In genomic region chr14:48954446-48954845, GRCh38 we compare ENCODE assay signal across 27 cellular contexts.
DNase-seq lines count a peak whose midpoint lies in the region; ATAC-seq, FAIRE-seq and TF ChIP-seq lines count a peak whose summit lies in the region.
"Had no signal": no experiment of that assay in that cellular context is flagged by ENCODE, and none has a peak within 500 bp of the region (broad histone marks: within the 10 kb centered on the region; RNA-seq: fewer than 3 reads in every experiment).

No MANE protein-coding gene starts in this region.

- no peak for TF ChIP-seq CTCF in VCaP (conservative IDR thresholded peaks at IDR 0.05)
- no peak for TF ChIP-seq CTCF in mucosa of descending colon (IDR thresholded peaks at IDR 0.05)

- peak overlapping the region; percentile 80; the same call in 1 of the 2 replicates for H3K27ac ChIP-seq in VCaP
- H3K27ac ChIP-seq in small intestine (ENCODE audit: low read depth in 1 of 2, low read length in 1 of 2), result no peak overlapping the region
- H3K27ac ChIP-seq: A549; BLaER1 treated with 17β-estradiol and CSF1 and Interleukin-3, amounts not matched to agents 10 nM and 100 nM had no signal

- H3K36me3 ChIP-seq in small intestine (ENCODE audit: control insufficient read depth in 2 of 2, insufficient read depth in 2 of 2, low read length in 2 of 2), result no peaks in the 10 kb centered on the region
- no peaks in the 10 kb centered on the region for H3K36me3 ChIP-seq in mucosa of descending colon (ENCODE audit: low read depth)
- H3K36me3 ChIP-seq: BLaER1 treated with 17β-estradiol and CSF1 and Interleukin-3, amounts not matched to agents 10 nM and 100 nM had no signal

- no peaks in the 10 kb centered on the region for H3K36me3 Mint-ChIP-seq in activated CD4-positive, alpha-beta T cell treated with anti-CD3 and anti-CD28 coated beads, Interleukin-2, amount 10 ng/mL, durations not matched to agents 24 days and 14 days (ENCODE audit: low read depth)
- H3K36me3 Mint-ChIP-seq: CD14-positive monocyte; CD4-positive, alpha-beta memory T cell; CD4-positive, CD25-positive, alpha-beta regulatory T cell; CD8-positive, alpha-beta memory T cell had no signal

- H3K4me3 ChIP-seq in small intestine (ENCODE audit: low read depth in 1 of 2, low read length in 2 of 2), result no peak overlapping the region
- H3K4me3 ChIP-seq in mucosa of descending colon, result no peak overlapping the region
- H3K4me3 ChIP-seq: A549; BLaER1 treated with 17β-estradiol and CSF1 and Interleukin-3, amounts not matched to agents 10 nM and 100 nM; GM12878 had no signal

- no peaks in the 10 kb centered on the region for H3K27me3 Mint-ChIP-seq in activated CD4-positive, alpha-beta T cell treated with anti-CD3 and anti-CD28 coated beads, Interleukin-2, amount 10 ng/mL, durations not matched to agents 24 days and 14 days
- H3K27me3 Mint-ChIP-seq: CD4-positive, alpha-beta memory T cell; CD8-positive, alpha-beta memory T cell had no signal

- H3K4me1 ChIP-seq in small intestine (ENCODE audit: control insufficient read depth in 2 of 2, insufficient read depth in 1 of 2, low read depth in 1 of 2, low read length in 1 of 2) (peaks cover 0 to 6% of the 10 kb centered on the region in 2 donors), mucosa of descending colon (ENCODE audit: low read depth) (no peaks in the 10 kb centered on the region)
- H3K4me1 ChIP-seq: A549; BLaER1 treated with 17β-estradiol and CSF1 and Interleukin-3, amounts not matched to agents 10 nM and 100 nM had no signal

- peak; percentile 63 for DNase-seq in A172 (ENCODE audit: low spot score)
- peak; percentile 75 for DNase-seq in small intestine
- DNase-seq in superior temporal gyrus (ENCODE audit: extremely low spot score), result peak; percentile 18
- no peak for DNase-seq in mucosa of descending colon
- no peak for DNase-seq in activated CD4-positive, alpha-beta T cell treated with anti-CD3 and anti-CD28 coated beads, Interleukin-2, amount 10 ng/mL, durations not matched to agents 24 days and 14 days
- DNase-seq in activated CD4-positive, alpha-beta T cell treated with anti-CD3 and anti-CD28 coated beads, Interleukin-2, amount 50 U/mL, for 4 hours, result no peak
- DNase-seq: 8988T; AML-193; CD4-positive, alpha-beta memory T cell; CD4-positive, CD25-positive, alpha-beta regulatory T cell; CD8-positive, alpha-beta memory T cell; COR-L47; DMS 273 treated with DMSO at 0.1 percent for 48 hours; DMS153; DMS53; DMS79; DND-41; EL; GDM1 had no signal

- no peak overlapping the region for H3K4me3 Mint-ChIP-seq in activated CD4-positive, alpha-beta T cell treated with anti-CD3 and anti-CD28 coated beads, Interleukin-2, amount 10 ng/mL, durations not matched to agents 24 days and 14 days
- H3K4me3 Mint-ChIP-seq: B cell; CD14-positive monocyte; CD4-positive, alpha-beta memory T cell; CD4-positive, CD25-positive, alpha-beta regulatory T cell; CD8-positive, alpha-beta memory T cell had no signal

- no peaks in the 10 kb centered on the region for H3K27me3 ChIP-seq in small intestine (ENCODE audit: control insufficient read depth in 2 of 2, insufficient read depth in 2 of 2, low read length in 2 of 2)
- H3K27me3 ChIP-seq: BLaER1 treated with 17β-estradiol and CSF1 and Interleukin-3, amounts not matched to agents 10 nM and 100 nM had no signal

- peaks cover 3% of the 10 kb centered on the region for H3K9me3 Mint-ChIP-seq in activated CD4-positive, alpha-beta T cell treated with anti-CD3 and anti-CD28 coated beads, Interleukin-2, amount 10 ng/mL, durations not matched to agents 24 days and 14 days

- H3K4me1 Mint-ChIP-seq in activated CD4-positive, alpha-beta T cell treated with anti-CD3 and anti-CD28 coated beads, Interleukin-2, amount 10 ng/mL, durations not matched to agents 24 days and 14 days, result no peaks in the 10 kb centered on the region
- H3K4me1 Mint-ChIP-seq: CD14-positive monocyte; CD4-positive, alpha-beta memory T cell; CD4-positive, CD25-positive, alpha-beta regulatory T cell; CD8-positive, alpha-beta memory T cell had no signal

- no peak for FAIRE-seq in small intestine (lab: Jason Lieb, UNC)
- FAIRE-seq: A549, GM12878, GM12892, GM18507 had no signal

- H3K9me3 ChIP-seq in small intestine (ENCODE audit: control insufficient read depth, low read depth) (no peaks in the 10 kb centered on the region), mucosa of descending colon (no peaks in the 10 kb centered on the region)
- H3K9me3 ChIP-seq: A549 had no signal

- no peak for ATAC-seq in mucosa of descending colon
- ATAC-seq: A549, GM12878 had no signal

- no peak overlapping the region for H3K27ac Mint-ChIP-seq in activated CD4-positive, alpha-beta T cell treated with anti-CD3 and anti-CD28 coated beads, Interleukin-2, amount 10 ng/mL, durations not matched to agents 24 days and 14 days
- H3K27ac Mint-ChIP-seq: B cell; CD14-positive monocyte; CD4-positive, alpha-beta memory T cell; CD4-positive, CD25-positive, alpha-beta regulatory T cell; CD8-positive, alpha-beta memory T cell had no signal

- 10 to 56% (median 43%) methylated on average over 1 of the region's 1 CpG for WGBS in small intestine, 3 donors

- intact Hi-C loops in mucosa of descending colon (cut with DNase I, micrococcal nuclease), result no loop called here
- intact Hi-C loops in activated CD4-positive, alpha-beta T cell treated with anti-CD3 and anti-CD28 coated beads, Interleukin-2, amount 10 ng/mL, durations not matched to agents 24 days and 14 days (cut with micrococcal nuclease), result no loop called here

Comparison
In these comparisons a context has a peak if more than half of its experiments do, and no peak if none do; other contexts are left out.
1. DNase-seq: peak in A172 (single experiment), small intestine (single experiment) and superior temporal gyrus (single experiment); none in mucosa of descending colon (0 of 3), activated CD4-positive, alpha-beta T cell treated with anti-CD3 and anti-CD28 coated beads, Interleukin-2, amount 10 ng/mL, durations not matched to agents 24 days and 14 days (single experiment) and activated CD4-positive, alpha-beta T cell treated with anti-CD3 and anti-CD28 coated beads, Interleukin-2, amount 50 U/mL, for 4 hours (0 of 2).